Comparison of ENCODE assay signal across 8 cellular contexts in the genomic region with DNA sequence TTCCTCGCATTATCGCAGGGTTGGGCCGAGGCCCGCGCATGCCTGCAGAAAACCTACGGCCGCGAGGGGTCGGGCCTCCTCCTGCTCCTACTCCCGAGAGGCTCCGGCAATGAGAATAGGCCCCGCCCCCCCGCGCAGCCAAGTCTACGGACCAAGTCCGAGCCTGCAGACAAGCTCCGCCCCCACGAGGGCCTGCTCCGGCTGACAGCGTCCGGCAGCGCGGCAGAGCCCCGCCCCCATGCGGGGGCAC.
DNase-seq lines count a peak whose midpoint lies in the region; ATAC-seq and TF ChIP-seq lines count a peak whose summit lies in the region.

No MANE protein-coding gene starts in this region.

- ATAC-seq in GM18508 (IDR thresholded peaks at IDR 0.05; ENCODE audit: insufficient read depth, unreplicated experiment) (peak; percentile 38), HG03354 (IDR thresholded peaks at IDR 0.05; ENCODE audit: poor library complexity, severe bottlenecking, unreplicated experiment) (peak; percentile 79)

- peak overlapping the region; percentile 75 for H3K4me3 ChIP-seq in coronary artery

- DNase-seq in NCI-H524 (lab: John Stamatoyannopoulos, UW): peak; percentile 99
- peak; percentile 99 for DNase-seq in activated CD4-positive, alpha-beta T cell treated with anti-CD3 and anti-CD28 coated beads, Interleukin-2, amount 50 U/mL, for 1 hour
- DNase-seq in coronary artery (ENCODE audit: low spot score): peak; percentile 100
- peak; percentile 100 for DNase-seq in stimulated activated CD4-positive, alpha-beta T cell treated with anti-CD3 and anti-CD28 coated beads, Interleukin-1b, Interleukin-23, amount 100 ng/mL, for 48 hours

- no peaks in the 10 kb centered on the region for H3K27me3 ChIP-seq in layer of hippocampus (ENCODE audit: control insufficient read depth, insufficient read depth, low read length)

- no peak for TF ChIP-seq CTCF in 22Rv1 (IDR thresholded peaks at IDR 0.05)
- no peak for TF ChIP-seq CTCF in coronary artery (IDR thresholded peaks at IDR 0.05)

- peak overlapping the region; percentile 98 for H3K27ac ChIP-seq in 22Rv1
- peak overlapping the region; percentile 98 to 99 for H3K27ac ChIP-seq in coronary artery
- H3K27ac ChIP-seq in layer of hippocampus (ENCODE audit: low read depth, low read length): peak overlapping the region; percentile 100

Comparison
In these comparisons a context has a peak if more than half of its experiments do, and no peak if none do; other contexts are left out.
1. Peak in every context shown above with its lines: DNase-seq, ATAC-seq, H3K4me3 ChIP-seq and H3K27ac ChIP-seq.